10 cellular contexts compared by ENCODE assay signal in genomic region chr12:63916561-63917476, GRCh38.
DNase-seq lines count a peak whose midpoint lies in the region; ATAC-seq, FAIRE-seq and TF ChIP-seq lines count a peak whose summit lies in the region.
"Had no signal": no experiment of that assay in that cellular context is flagged by ENCODE, and none has a peak within 500 bp of the region (broad histone marks: within the 10 kb centered on the region; RNA-seq: fewer than 3 reads in every experiment).

No MANE protein-coding gene starts in this region.

- H3K9me3 ChIP-seq in HepG2 (ENCODE audit: low read length): no peaks in the 10 kb centered on the region
- no peaks in the 10 kb centered on the region for H3K9me3 ChIP-seq in mucosa of descending colon

- FAIRE-seq in HepG2 (lab: Jason Lieb, UNC): no peak

- H2AFZ ChIP-seq in ACC112 (ENCODE audit: low read length, unreplicated experiment) (no peak overlapping the region), HepG2 (ENCODE audit: low read length) (no peak overlapping the region)

- peaks cover 4% of the 10 kb centered on the region; the same call in 1 of the 2 replicates for H3K36me3 ChIP-seq in ACC112 (ENCODE audit: insufficient read depth, low read length)
- H3K36me3 ChIP-seq in brain microvascular endothelial cell (replicated peaks): no peaks in the 10 kb centered on the region
- no peaks in the 10 kb centered on the region for H3K36me3 ChIP-seq in HepG2 (replicated peaks in 1 of 2; ENCODE audit: control insufficient read depth in 1 of 2, insufficient read depth in 2 of 2, low read length in 2 of 2)
- no peaks in the 10 kb centered on the region for H3K36me3 ChIP-seq in mucosa of descending colon (ENCODE audit: low read depth)

- BruUV-seq in HepG2 (replicated peaks; lab: Mats Ljungman, UMichigan): no TSS peak

- in situ Hi-C loops in brain microvascular endothelial cell (cut with HindIII; ENCODE audit: low pct_ligation_motif_present, low sequenced_read_pairs): no loop called here
- in situ Hi-C loops in HepG2 (cut with HindIII; ENCODE audit: extremely low pct_ligation_motif_present, low pct_unique_long_range_greater_than_20kb): no loop called here

- H3K27ac ChIP-seq in ACC112 (ENCODE audit: low read depth, low read length): peak overlapping the region; percentile 99
- peak overlapping the region; percentile 98 for H3K27ac ChIP-seq in brain microvascular endothelial cell
- peak overlapping the region; percentile 70 for H3K27ac ChIP-seq in HepG2 (ENCODE audit: extremely low read length, insufficient read depth, low read length)

- TF ChIP-seq RAD21 in HepG2 (CRISPR knock-in tag; IDR thresholded peaks at IDR 0.05): no peak

- H3K4me3 ChIP-seq in ACC112 (ENCODE audit: low read depth, low read length) (peak overlapping the region; percentile 61), brain microvascular endothelial cell (ENCODE audit: low read depth, low read length) (no peak overlapping the region), HepG2 (replicated peaks in 1 of 3; ENCODE audit: insufficient read depth in 1 of 3, low read depth in 2 of 3, low read length in 3 of 3) (no peak overlapping the region), mucosa of descending colon (no peak overlapping the region)

- no peaks in the 10 kb centered on the region for H4K20me1 ChIP-seq in HepG2 (ENCODE audit: insufficient read depth, low read length)

- H3K4me1 ChIP-seq in ACC112 (ENCODE audit: control insufficient read depth, insufficient read depth, low read length, unreplicated experiment): peaks cover 60% of the 10 kb centered on the region
- H3K4me1 ChIP-seq in HepG2 (ENCODE audit: insufficient read depth, low read length): peaks cover 59% of the 10 kb centered on the region
- H3K4me1 ChIP-seq in mucosa of descending colon (ENCODE audit: low read depth): peaks cover 47% of the 10 kb centered on the region

- H3K4me2 ChIP-seq in HepG2 (ENCODE audit: low read depth, low read length): no peak overlapping the region

- ATAC-seq in HepG2 (no peak), mucosa of descending colon (no peak), GM19467 (IDR thresholded peaks at IDR 0.05; ENCODE audit: unreplicated experiment) (no peak)
- ATAC-seq: activated CD4-positive, alpha-beta T cell treated with anti-CD3 and anti-CD28 coated beads for 36 hours had no signal

- H3K27me3 ChIP-seq in ACC112 (ENCODE audit: insufficient read depth, low read length) (no peaks in the 10 kb centered on the region), brain microvascular endothelial cell (replicated peaks) (no peaks in the 10 kb centered on the region), HepG2 (ENCODE audit: control insufficient read depth in 1 of 2, insufficient read depth in 2 of 2, low read length in 2 of 2) (no peaks in the 10 kb centered on the region)

- 90% methylated on average over 7 of the region's 7 CpGs for WGBS in HepG2 (ENCODE audit: low lambda C conversion rate)

- intact Hi-C loops in HepG2 (cut with micrococcal nuclease; ENCODE audit: unreplicated experiment): no loop called here
- intact Hi-C loops in mucosa of descending colon (cut with DNase I, micrococcal nuclease): no loop called here

- POLR2A ChIA-PET in HepG2 (lab: Yijun Ruan, JAX): interaction anchor here (1.4 to 3.1 kb wide), 3 partner anchors 28 to 487 kb away, joined by 4 to 18 read pairs (median 13); partner anchors contain the start of genes SRGAP1 and XPOT

- no peak overlapping the region for H3K9ac ChIP-seq in HepG2 (ENCODE audit: insufficient read depth, low read depth, low read length)

- H3K79me2 ChIP-seq in ACC112 (ENCODE audit: control insufficient read depth, insufficient read depth, low read length, unreplicated experiment) (peaks cover 70% of the 10 kb centered on the region), HepG2 (ENCODE audit: insufficient read depth, low read length) (no peaks in the 10 kb centered on the region)

- TF ChIP-seq EP300 in HepG2 (IDR thresholded peaks at IDR 0.05; ENCODE audit: low read depth in 2 of 2, low read length in 2 of 2) (no peak), HepG2 (CRISPR knock-in tag; IDR thresholded peaks at IDR 0.05; ENCODE audit: borderline replicate concordance) (no peak)

- no peak for TF ChIP-seq POLR2A in HepG2 (IDR thresholded peaks at IDR 0.05; ENCODE audit: insufficient read depth in 1 of 2, low read depth in 2 of 2, low read length in 2 of 2)

- CTCF ChIA-PET in HepG2 (lab: Yijun Ruan, JAX; ENCODE audit: low intra/inter-chr PET ratio, low total read pairs): no interaction called here

- DNase-seq in LoVo (ENCODE audit: low spot score) (peak; percentile 41), brain microvascular endothelial cell (peak; percentile 41), HepG2 (ENCODE audit: low spot score) (no peak), mucosa of descending colon (no peak), NCI-H2171 (lab: John Stamatoyannopoulos, UW) (no peak)
- DNase-seq in stimulated activated CD4-positive, alpha-beta T cell treated with anti-CD3 and anti-CD28 coated beads, Interleukin-4, amount 100 ng/mL, for 4 hours: no peak
- DNase-seq: activated CD4-positive, alpha-beta T cell treated with anti-CD3 and anti-CD28 coated beads for 36 hours; NCI-H1048 had no signal

- no peak for TF ChIP-seq CTCF in brain microvascular endothelial cell (IDR thresholded peaks at IDR 0.05; ENCODE audit: low read depth, low read length, missing control alignments)
- TF ChIP-seq CTCF in HepG2 (CRISPR knock-in tag; IDR thresholded peaks at IDR 0.05): no peak
- TF ChIP-seq CTCF in mucosa of descending colon (IDR thresholded peaks at IDR 0.05): no peak

TF ChIP-seq in HepG2, 621 proteins besides CTCF, POLR2A, EP300 and RAD21 (continues in another document):
- TF ChIP-seq KMT2B (CRISPR knock-in tag; IDR thresholded peaks at IDR 0.05) (no peak), ARID4A (CRISPR knock-in tag; IDR thresholded peaks at IDR 0.05; ENCODE audit: borderline replicate concordance) (no peak), ZNF501 (CRISPR knock-in tag; IDR thresholded peaks at IDR 0.05) (no peak), PAWR (CRISPR knock-in tag; IDR thresholded peaks at IDR 0.05; ENCODE audit: borderline replicate concordance) (no peak)

Comparison
In these comparisons a context has a peak if more than half of its experiments do, and no peak if none do; other contexts are left out.
1. DNase-seq: peak in LoVo (single experiment) and brain microvascular endothelial cell (single experiment); none in HepG2 (single experiment), stimulated activated CD4-positive, alpha-beta T cell treated with anti-CD3 and anti-CD28 coated beads, Interleukin-4, amount 100 ng/mL, for 4 hours (0 of 2), mucosa of descending colon (0 of 3) and NCI-H2171 (single experiment).
2. Peak in every context shown above with its lines, with median percentiles within 50 percentile points of each other: H3K27ac ChIP-seq.